21 cellular contexts compared by ENCODE assay signal in the genomic region with DNA sequence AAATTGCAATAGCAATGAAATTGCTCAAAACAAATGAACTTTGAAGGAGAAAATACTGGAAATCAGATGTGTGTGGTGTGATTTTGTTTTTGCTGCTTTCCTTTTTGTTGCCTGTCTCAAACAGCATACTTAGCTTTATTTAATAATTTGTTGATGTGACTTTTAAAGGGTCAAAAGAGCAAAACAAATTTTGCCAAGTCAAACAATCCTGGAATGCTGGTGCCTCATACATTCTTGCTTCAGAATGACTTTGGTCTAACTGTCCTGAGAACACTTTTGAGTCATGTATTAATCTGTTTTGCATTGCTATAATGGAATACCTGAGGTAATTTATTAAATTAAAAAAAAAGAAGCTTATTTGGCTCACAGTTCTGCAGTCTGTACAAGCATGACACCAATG. TPM values are rescaled to one million over a fixed set of nuclear protein-coding genes. Genes with fewer than 3 reads are reported as not detected.
A peak's percentile ranks its signal among the peaks of the same experiment; 100 is the strongest.
DNase-seq lines count a peak whose midpoint lies in the region; ATAC-seq and TF ChIP-seq lines count a peak whose summit lies in the region.
"Had no signal": no experiment of that assay in that cellular context is flagged by ENCODE, and none has a peak within 500 bp of the region (broad histone marks: within the 10 kb centered on the region; RNA-seq: fewer than 3 reads in every experiment).

No MANE protein-coding gene starts in this region.

- H3K27me3 ChIP-seq in upper lobe of right lung (no peaks in the 10 kb centered on the region), uterus (no peaks in the 10 kb centered on the region)
- H3K27me3 ChIP-seq: MG63 had no signal

- no peaks in the 10 kb centered on the region for H3K36me3 ChIP-seq in upper lobe of right lung
- H3K36me3 ChIP-seq in uterus = no peaks in the 10 kb centered on the region
- H3K36me3 ChIP-seq: MG63 had no signal

- no peak overlapping the region for H3K4me3 ChIP-seq in upper lobe of right lung
- no peak overlapping the region for H3K4me3 ChIP-seq in uterus
- H3K4me3 ChIP-seq: MG63 had no signal

- TF ChIP-seq CTCF in upper lobe of right lung (IDR thresholded peaks at IDR 0.05) (no peak), uterus (IDR thresholded peaks at IDR 0.05) (no peak)

- no peak for TF ChIP-seq POLR2A in uterus (IDR thresholded peaks at IDR 0.05)

- H3K27ac ChIP-seq in upper lobe of right lung (no peak overlapping the region), uterus (no peak overlapping the region)

- H3K4me1 ChIP-seq in upper lobe of right lung (peaks cover 16% of the 10 kb centered on the region), uterus (no peaks in the 10 kb centered on the region)

- no peaks in the 10 kb centered on the region for H3K9me3 ChIP-seq in upper lobe of right lung
- no peaks in the 10 kb centered on the region for H3K9me3 ChIP-seq in uterus

- ATAC-seq in left ventricle myocardium superior = peak; percentile 47
- no peak for ATAC-seq in Right ventricle myocardium inferior
- ATAC-seq in upper lobe of right lung = peak; percentile 24
- ATAC-seq in HG03571 (IDR thresholded peaks at IDR 0.05; ENCODE audit: unreplicated experiment) = no peak
- ATAC-seq: stimulated activated effector memory CD8-positive, alpha-beta T cell treated with anti-CD3 and anti-CD28 coated beads, Interleukin-12 subunit alpha, Interleukin-12 subunit beta, amount 100 ng/mL, for 72 hours had no signal

- intact Hi-C loops in left ventricle myocardium superior (cut with micrococcal nuclease) = no loop called here
- intact Hi-C loops in Right ventricle myocardium inferior (cut with DNase I) = no loop called here
- intact Hi-C loops in upper lobe of right lung (cut with DNase I) = no loop called here
- intact Hi-C loops in uterus (cut with DNase I; ENCODE audit: low total_unique reads) = no loop called here

- DNase-seq in left ventricle myocardium superior (no peak), Right ventricle myocardium inferior (ENCODE audit: missing footprints) (no peak), dermis blood vessel endothelial cell (peak; percentile 64), kidney tubule cell (ENCODE audit: low spot score) (peak; percentile 88), upper lobe of right lung (no peak), uterus (no peak)
- DNase-seq in activated CD4-positive, alpha-beta T cell treated with anti-CD3 and anti-CD28 coated beads for 4 hours = no peak
- DNase-seq: activated CD4-positive, alpha-beta memory T cell treated with anti-CD3 and anti-CD28 coated beads for 36 hours; CD4-positive, alpha-beta memory T cell; H7; mesendoderm; MG63; NCI-H1930; NCI-H524 treated with DMSO at 0.1 percent for 48 hours; small intestine; trophoblast cell had no signal

RNA-seq across cellular contexts. Expression of a gene that starts 3.4 kb away (rescaled TPM):
- total RNA-seq in left ventricle myocardium superior (not detected), Right ventricle myocardium inferior (not detected), dermis blood vessel endothelial cell (0.34 TPM in 1 of 2 replicates, not detected in the other), upper lobe of right lung (not detected), uterus (not detected)
- total RNA-seq: A172; activated CD4-positive, alpha-beta memory T cell treated with anti-CD3 and anti-CD28 coated beads for 36 hours; CD4-positive, alpha-beta memory T cell; Daoy; H7; OCI-LY7 had no signal

RNA-seq across cellular contexts. Expression of a gene that starts 12.7 kb away (rescaled TPM):
- total RNA-seq in left ventricle myocardium superior (3.0 TPM), Right ventricle myocardium inferior (1.3 TPM), dermis blood vessel endothelial cell (11.4 and 16.5 TPM in 2 replicates), upper lobe of right lung (8.2 TPM), uterus (1 to 10 TPM in 2 of 4 donors, not detected in 2; 1.4 to 2.6 TPM)
- total RNA-seq: A172; activated CD4-positive, alpha-beta memory T cell treated with anti-CD3 and anti-CD28 coated beads for 36 hours; CD4-positive, alpha-beta memory T cell; H7; OCI-LY7 had no signal

RNA-seq across cellular contexts. Expression of a gene that starts 20.0 kb away (rescaled TPM):
- total RNA-seq in left ventricle myocardium superior (0.30 TPM), Right ventricle myocardium inferior (0.27 TPM), dermis blood vessel endothelial cell (0.37 and 0.68 TPM in 2 replicates), upper lobe of right lung (not detected), uterus (1 to 10 TPM in 1 of 4 donors, under 1 TPM in 1, not detected in 2; 0.28 to 4.1 TPM)
- total RNA-seq: A172; activated CD4-positive, alpha-beta memory T cell treated with anti-CD3 and anti-CD28 coated beads for 36 hours; CD4-positive, alpha-beta memory T cell; OCI-LY7 had no signal

Comparison
In these comparisons a context has a peak if more than half of its experiments do, and no peak if none do; other contexts are left out.
1. ATAC-seq: peak in left ventricle myocardium superior (single experiment) and upper lobe of right lung (single experiment); none in Right ventricle myocardium inferior (single experiment) and HG03571 (single experiment).
2. DNase-seq: peak in dermis blood vessel endothelial cell (single experiment) and kidney tubule cell (single experiment); none in left ventricle myocardium superior (single experiment), Right ventricle myocardium inferior (single experiment), upper lobe of right lung (single experiment), activated CD4-positive, alpha-beta T cell treated with anti-CD3 and anti-CD28 coated beads for 4 hours (0 of 2) and uterus (0 of 2).